Comparison of ENCODE assay signal across 8 cellular contexts in genomic region chr6:29941476-29941875, GRCh38. TPM values are rescaled to one million over a fixed set of nuclear protein-coding genes. Genes with fewer than 3 reads are reported as not detected.
DNase-seq lines count a peak whose midpoint lies in the region; ATAC-seq and TF ChIP-seq lines count a peak whose summit lies in the region.

No MANE protein-coding gene starts in this region.

- H3K4me3 ChIP-seq in SK-N-SH (ENCODE audit: low read depth in 2 of 2, low read length in 1 of 2) (peak overlapping the region; percentile 64 to 70; a peak in 2 of 4 replicates), hepatocyte (no peak overlapping the region)

- TF ChIP-seq CTCF in SK-N-SH (IDR thresholded peaks at IDR 0.05): no peak
- TF ChIP-seq CTCF in activated B cell treated with CpG ODN at 0.5 μM for 24 hours (IDR thresholded peaks at IDR 0.05): no peak
- no peak for TF ChIP-seq CTCF in hepatocyte (IDR thresholded peaks at IDR 0.05; ENCODE audit: poor library complexity)
- TF ChIP-seq CTCF in RWPE1 (conservative IDR thresholded peaks at IDR 0.05; ENCODE audit: low read depth): no peak

- no peaks in the 10 kb centered on the region for H3K9me3 Mint-ChIP-seq in activated B cell treated with CpG ODN at 0.5 μM for 24 hours

- no peaks in the 10 kb centered on the region for H3F3A ChIP-seq in SK-N-SH (replicated peaks; ENCODE audit: insufficient read depth)

- H3K36me3 ChIP-seq in SK-N-SH (replicated peaks in 1 of 2; ENCODE audit: control insufficient read depth in 1 of 2, insufficient read depth in 2 of 2, low read length in 1 of 2) (no peaks in the 10 kb centered on the region), hepatocyte (replicated peaks; ENCODE audit: insufficient read depth, low read depth) (no peaks in the 10 kb centered on the region)

- POLR2A ChIA-PET in SK-N-SH (lab: Yijun Ruan, JAX): no interaction called here
- POLR2A ChIA-PET in activated B cell treated with CpG ODN at 0.5 μM for 24 hours (lab: Charles Lee): interaction anchor here (0.6 to 2.7 kb wide), 10 partner anchors 15 to 710 kb away, joined by 3 to 33 read pairs (median 6); partner anchors contain the start of gene POLR1H
- POLR2A ChIA-PET in RWPE1 (lab: Yijun Ruan, JAX; ENCODE audit: low non-redundant PET): no interaction called here

- TF ChIP-seq RAD21 in SK-N-SH (IDR thresholded peaks at IDR 0.05; ENCODE audit: low read length): no peak

- no peak for TF ChIP-seq EP300 in SK-N-SH (IDR thresholded peaks at IDR 0.05; ENCODE audit: borderline replicate concordance in 1 of 2, low read depth in 1 of 2, low read length in 1 of 2)

- DNase-seq in SK-N-SH (no peak), activated B cell treated with CpG ODN at 0.5 μM for 24 hours (no peak), hepatocyte (ENCODE audit: low spot score) (no peak), substantia nigra (lab: John Stamatoyannopoulos, UW) (peak in 1 of 49 donors; percentile 23), NCI-H1092 treated with DMSO at 0.1 percent for 48 hours (lab: John Stamatoyannopoulos, UW) (no peak), RWPE1 (ENCODE audit: low spot score) (no peak)
- no peak for DNase-seq in stimulated activated naive CD4-positive, alpha-beta T cell treated with Interleukin-2 at 50 U/mL for 16 hours (lab: John Stamatoyannopoulos, UW)

- no peaks in the 10 kb centered on the region for H3K27me3 Mint-ChIP-seq in activated B cell treated with CpG ODN at 0.5 μM for 24 hours

- H3K27ac Mint-ChIP-seq in activated B cell treated with CpG ODN at 0.5 μM for 24 hours: peak overlapping the region; percentile 100

- H3K4me1 ChIP-seq in SK-N-SH (ENCODE audit: control insufficient read depth in 1 of 2, insufficient read depth in 2 of 2, low read depth in 1 of 2, low read length in 1 of 2): peaks cover 0 to 10% of the 10 kb centered on the region in 2 experiments; a peak in 1 of 4 replicates
- no peaks in the 10 kb centered on the region for H3K4me1 ChIP-seq in hepatocyte (ENCODE audit: insufficient read depth)

- H3K4me1 Mint-ChIP-seq in activated B cell treated with CpG ODN at 0.5 μM for 24 hours: peaks cover 59% of the 10 kb centered on the region

- H3K27me3 ChIP-seq in SK-N-SH (ENCODE audit: insufficient read depth) (no peaks in the 10 kb centered on the region), hepatocyte (no peaks in the 10 kb centered on the region)

- H3K4me3 Mint-ChIP-seq in activated B cell treated with CpG ODN at 0.5 μM for 24 hours: peak overlapping the region; percentile 92

- peak overlapping the region; percentile 68 for H3K9ac ChIP-seq in SK-N-SH

- H4K20me1 ChIP-seq in SK-N-SH (ENCODE audit: insufficient read depth): no peaks in the 10 kb centered on the region
- no peaks in the 10 kb centered on the region for H4K20me1 ChIP-seq in hepatocyte (ENCODE audit: insufficient read depth, poor library complexity, severe bottlenecking)

- intact Hi-C loops in activated B cell treated with CpG ODN at 0.5 μM for 24 hours (cut with micrococcal nuclease): loop anchor here (5.0 to 10.0 kb wide), 5 partner anchors 36 to 1216 kb away; partner anchors contain the start of genes CCHCR1, HLA-F, TCF19 and TRIM26

- ATAC-seq in SK-N-SH treated with all-trans-retinoic acid at 6 μM for 48 hours (no peak), activated B cell treated with CpG ODN at 0.5 μM for 24 hours (ENCODE audit: low read depth) (no peak)

- peaks cover 42% of the 10 kb centered on the region for H3K36me3 Mint-ChIP-seq in activated B cell treated with CpG ODN at 0.5 μM for 24 hours (ENCODE audit: low read depth)

- H3K27ac ChIP-seq in SK-N-SH (ENCODE audit: low read depth in 2 of 2, low read length in 1 of 2) (no peak overlapping the region), hepatocyte (peak overlapping the region; percentile 80), substantia nigra (ENCODE audit: low read depth, low read length, poor library complexity, severe bottlenecking) (peak overlapping the region; percentile 79), RWPE1 (no peak overlapping the region)

- no peaks in the 10 kb centered on the region for H3K79me2 ChIP-seq in SK-N-SH (ENCODE audit: insufficient read depth)
- no peaks in the 10 kb centered on the region for H3K79me2 ChIP-seq in hepatocyte

- H3K9me2 ChIP-seq in SK-N-SH: no peaks in the 10 kb centered on the region
- no peaks in the 10 kb centered on the region for H3K9me2 ChIP-seq in hepatocyte (replicated peaks; ENCODE audit: insufficient read depth)

- CTCF ChIA-PET in SK-N-SH (lab: Yijun Ruan, JAX): interaction anchor here (0.6 to 1.6 kb wide), 2 partner anchors 292 to 456 kb away, joined by 3 to 4 read pairs; no protein-coding TSS in a partner anchor
- CTCF ChIA-PET in activated B cell treated with CpG ODN at 0.5 μM for 24 hours (lab: Charles Lee): no interaction called here
- CTCF ChIA-PET in RWPE1 (lab: Yijun Ruan, JAX): interaction anchor here (0.8 kb wide), 1 partner anchor 245 kb away, joined by 3 read pairs; no protein-coding TSS in a partner anchor

- H3K4me2 ChIP-seq in SK-N-SH: peak overlapping the region; percentile 80
- H3K4me2 ChIP-seq in hepatocyte: peak overlapping the region; percentile 77

- WGBS in SK-N-SH (ENCODE audit: low lambda C conversion rate): 31% methylated on average over 1 of the region's 1 CpG
- whole genome bisulfite sequencing in hepatocyte (ENCODE audit: low lambda C conversion rate, missing lambda C conversion rate): 39% methylated on average over 1 of the region's 1 CpG

- H2AFZ ChIP-seq in SK-N-SH (ENCODE audit: low read depth) (peak overlapping the region; percentile 79), hepatocyte (peak overlapping the region; percentile 80)

- H3K9me3 ChIP-seq in SK-N-SH: no peaks in the 10 kb centered on the region
- no peaks in the 10 kb centered on the region for H3K9me3 ChIP-seq in hepatocyte (ENCODE audit: low read depth)

TF ChIP-seq in SK-N-SH, 30 proteins besides CTCF, POLR2A, EP300 and RAD21:
- no peak for TF ChIP-seq PBX3 (IDR thresholded peaks at IDR 0.05)
- no peak for TF ChIP-seq SMC3 (IDR thresholded peaks at IDR 0.05; ENCODE audit: low read depth, low read length)
TF ChIP-seq in SK-N-SH: peak in this region for 0.

TF ChIP-seq in SK-N-SH treated with all-trans-retinoic acid at 6 μM for 48 hours, 23 proteins besides CTCF, POLR2A, EP300 and RAD21:
- TF ChIP-seq BACH2 (CRISPR knock-in tag; IDR thresholded peaks at IDR 0.05; ENCODE audit: borderline replicate concordance): no peak
- no peak for TF ChIP-seq CSRNP3 (CRISPR knock-in tag; IDR thresholded peaks at IDR 0.05)
- TF ChIP-seq GLIS3 (CRISPR knock-in tag; IDR thresholded peaks at IDR 0.05): no peak

RNA-seq across cellular contexts. Expression of gene HLA-A, which starts 0.9 kb away (rescaled TPM):
- polyA plus RNA-seq in SK-N-SH (2012; rRNA removed): 250 and 312 TPM in 2 replicates
- polyA plus RNA-seq in SK-N-SH (2012; cell fraction: cytosol; rRNA removed): 125 and 181 TPM in 2 replicates
- 255 and 289 TPM in 2 replicates for polyA plus RNA-seq in SK-N-SH (2012; cell fraction: nucleus; rRNA removed)
- total RNA-seq in activated B cell treated with CpG ODN at 0.5 μM for 24 hours: 1,592 and 1,608 TPM in 2 replicates
- 293 and 339 TPM in 2 replicates for total RNA-seq in hepatocyte
- polyA plus RNA-seq in hepatocyte: 349 and 350 TPM in 2 replicates

Comparison
In these comparisons a context has a peak if more than half of its experiments do, and no peak if none do; other contexts are left out.
1. H3K27ac ChIP-seq: peak in hepatocyte (single experiment) and substantia nigra (single experiment); none in SK-N-SH (0 of 2) and RWPE1 (single experiment).